In the genomic region with DNA sequence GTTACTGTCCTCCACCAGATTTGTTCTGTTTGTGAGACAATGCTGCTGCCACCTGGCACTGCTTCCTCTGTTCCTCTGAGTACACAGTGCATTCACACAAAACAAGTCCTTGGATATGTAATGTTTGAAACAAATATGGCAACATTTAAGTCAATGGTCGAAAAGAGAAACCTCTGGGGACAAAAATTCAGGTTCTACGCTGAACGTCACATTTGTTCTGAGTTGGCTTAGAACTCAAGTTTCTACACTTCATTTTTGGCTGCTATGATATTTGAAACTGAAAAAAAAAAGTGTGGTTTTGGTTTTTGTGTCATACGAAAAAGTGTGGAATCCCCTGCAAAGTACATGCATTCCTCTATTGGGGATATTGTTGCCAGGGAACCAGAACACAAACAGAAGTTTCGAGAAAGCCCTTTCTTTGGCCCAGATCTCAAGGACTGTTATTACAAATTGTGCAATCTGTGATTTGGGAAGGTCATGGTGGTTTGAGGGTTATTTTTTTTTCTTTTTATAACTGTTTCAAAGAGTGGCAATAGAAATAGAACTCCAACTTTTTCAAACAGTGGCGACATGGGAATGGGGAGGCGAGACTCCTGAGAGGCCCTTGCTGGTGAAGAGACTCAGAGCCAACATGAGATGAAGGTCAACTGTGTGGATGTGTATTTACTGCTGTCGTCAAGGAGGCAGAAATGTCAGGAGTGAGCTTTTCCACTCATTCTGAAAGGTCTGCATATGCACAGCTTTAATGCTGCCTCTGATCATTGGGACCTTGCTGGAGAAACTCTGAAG, we compare ENCODE assay signal across 9 cellular contexts.
DNase-seq lines count a peak whose midpoint lies in the region; ATAC-seq and TF ChIP-seq lines count a peak whose summit lies in the region.
"Had no signal": no experiment of that assay in that cellular context is flagged by ENCODE, and none has a peak within 500 bp of the region (broad histone marks: within the 10 kb centered on the region; RNA-seq: fewer than 3 reads in every experiment).

No MANE protein-coding gene starts in this region.

- no peaks in the 10 kb centered on the region for H3K36me3 ChIP-seq in left ventricle myocardium inferior
- H3K36me3 ChIP-seq: SJCRH30 had no signal

- intact Hi-C loops in left ventricle myocardium inferior (cut with micrococcal nuclease) = no loop called here

- no peak for TF ChIP-seq POLR2A in erythroblast (IDR thresholded peaks at IDR 0.05; ENCODE audit: low read length)

- peaks cover 44% of the 10 kb centered on the region for H3K4me1 ChIP-seq in left ventricle myocardium inferior

- ATAC-seq in GM18511 (IDR thresholded peaks at IDR 0.05; ENCODE audit: unreplicated experiment) (peak; percentile 64), HG02970 (IDR thresholded peaks at IDR 0.05; ENCODE audit: low FRiP score, unreplicated experiment) (peak; percentile 48)

- H3K4me3 ChIP-seq in left ventricle myocardium inferior = no peak overlapping the region
- H3K4me3 ChIP-seq: SJCRH30 had no signal

- no peaks in the 10 kb centered on the region for H3K27me3 ChIP-seq in left ventricle myocardium inferior (ENCODE audit: low read depth)
- H3K27me3 ChIP-seq: SJCRH30 had no signal

- DNase-seq in activated T-cell treated with anti-CD3 and anti-CD28 coated beads, Interleukin-2, amount 50 U/mL, for 48 hours = peak; percentile 42 to 45
- peak; percentile 38 for DNase-seq in left ventricle myocardium inferior
- peak; percentile 100 for DNase-seq in stromal cell of bone marrow (ENCODE audit: low read depth)
- DNase-seq in DMS79 treated with DMSO at 0.1 percent for 48 hours (lab: John Stamatoyannopoulos, UW) = no peak
- DNase-seq in NAMALWA (ENCODE audit: low spot score) = no peak
- no peak for DNase-seq in erythroblast (lab: John Stamatoyannopoulos, UW)

- no peak for TF ChIP-seq CTCF in left ventricle myocardium inferior (IDR thresholded peaks at IDR 0.05; ENCODE audit: borderline replicate concordance)

- H3K27ac ChIP-seq in left ventricle myocardium inferior (replicated peaks) = peak overlapping the region; percentile 82
- H3K27ac ChIP-seq: SJCRH30 had no signal

- peaks cover 7% of the 10 kb centered on the region for H3K9me3 ChIP-seq in left ventricle myocardium inferior (replicated peaks)
- H3K9me3 ChIP-seq: SJCRH30 had no signal

Comparison
In these comparisons a context has a peak if more than half of its experiments do, and no peak if none do; other contexts are left out.
1. DNase-seq: peak in activated T-cell treated with anti-CD3 and anti-CD28 coated beads, Interleukin-2, amount 50 U/mL, for 48 hours (2 of 2), left ventricle myocardium inferior (single experiment) and stromal cell of bone marrow (single experiment); none in DMS79 treated with DMSO at 0.1 percent for 48 hours (single experiment), NAMALWA (single experiment) and erythroblast (0 of 2).